1 cellular context compared by ENCODE assay signal in the genomic region with DNA sequence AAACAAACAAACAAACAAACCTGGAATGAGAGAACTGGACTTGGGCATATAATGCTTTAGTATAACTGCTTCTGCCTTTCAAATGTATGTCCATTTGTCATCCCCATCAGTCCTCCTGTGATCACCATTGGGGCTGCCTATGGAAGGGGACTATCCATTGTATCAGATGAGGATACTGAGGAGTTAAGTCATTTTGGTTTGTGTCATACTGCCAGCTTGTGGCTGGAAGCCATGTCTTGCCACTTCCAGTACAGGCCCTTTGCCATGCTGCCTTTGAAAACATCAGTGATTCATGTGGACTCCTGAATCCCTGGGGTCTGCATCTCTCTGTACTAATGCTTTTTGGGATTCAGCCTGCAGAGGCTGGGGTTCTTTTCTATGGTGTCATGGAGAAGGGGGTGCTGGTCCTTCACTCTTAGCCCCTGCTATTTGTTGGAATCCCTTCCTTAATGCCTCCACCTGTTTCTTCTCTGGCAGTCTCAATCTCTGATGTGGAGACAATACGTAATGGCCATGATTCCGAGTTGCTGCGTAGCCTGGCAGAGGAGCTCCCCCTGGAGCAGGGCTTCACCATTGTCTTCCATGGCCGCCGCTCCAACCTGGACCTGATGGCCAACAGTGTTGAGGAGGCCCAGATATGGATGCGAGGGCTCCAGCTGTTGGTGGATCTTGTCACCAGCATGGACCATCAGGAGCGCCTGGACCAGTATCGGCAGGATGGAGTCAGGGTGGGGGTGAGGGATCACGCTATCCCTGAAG.
TF ChIP-seq lines count a peak whose summit lies in the region.

No MANE protein-coding gene starts in this region.

TF ChIP-seq in GM23338, 12 proteins besides CTCF, POLR2A, EP300 and RAD21 (continued from another document):
- TF ChIP-seq, protein P1, sequence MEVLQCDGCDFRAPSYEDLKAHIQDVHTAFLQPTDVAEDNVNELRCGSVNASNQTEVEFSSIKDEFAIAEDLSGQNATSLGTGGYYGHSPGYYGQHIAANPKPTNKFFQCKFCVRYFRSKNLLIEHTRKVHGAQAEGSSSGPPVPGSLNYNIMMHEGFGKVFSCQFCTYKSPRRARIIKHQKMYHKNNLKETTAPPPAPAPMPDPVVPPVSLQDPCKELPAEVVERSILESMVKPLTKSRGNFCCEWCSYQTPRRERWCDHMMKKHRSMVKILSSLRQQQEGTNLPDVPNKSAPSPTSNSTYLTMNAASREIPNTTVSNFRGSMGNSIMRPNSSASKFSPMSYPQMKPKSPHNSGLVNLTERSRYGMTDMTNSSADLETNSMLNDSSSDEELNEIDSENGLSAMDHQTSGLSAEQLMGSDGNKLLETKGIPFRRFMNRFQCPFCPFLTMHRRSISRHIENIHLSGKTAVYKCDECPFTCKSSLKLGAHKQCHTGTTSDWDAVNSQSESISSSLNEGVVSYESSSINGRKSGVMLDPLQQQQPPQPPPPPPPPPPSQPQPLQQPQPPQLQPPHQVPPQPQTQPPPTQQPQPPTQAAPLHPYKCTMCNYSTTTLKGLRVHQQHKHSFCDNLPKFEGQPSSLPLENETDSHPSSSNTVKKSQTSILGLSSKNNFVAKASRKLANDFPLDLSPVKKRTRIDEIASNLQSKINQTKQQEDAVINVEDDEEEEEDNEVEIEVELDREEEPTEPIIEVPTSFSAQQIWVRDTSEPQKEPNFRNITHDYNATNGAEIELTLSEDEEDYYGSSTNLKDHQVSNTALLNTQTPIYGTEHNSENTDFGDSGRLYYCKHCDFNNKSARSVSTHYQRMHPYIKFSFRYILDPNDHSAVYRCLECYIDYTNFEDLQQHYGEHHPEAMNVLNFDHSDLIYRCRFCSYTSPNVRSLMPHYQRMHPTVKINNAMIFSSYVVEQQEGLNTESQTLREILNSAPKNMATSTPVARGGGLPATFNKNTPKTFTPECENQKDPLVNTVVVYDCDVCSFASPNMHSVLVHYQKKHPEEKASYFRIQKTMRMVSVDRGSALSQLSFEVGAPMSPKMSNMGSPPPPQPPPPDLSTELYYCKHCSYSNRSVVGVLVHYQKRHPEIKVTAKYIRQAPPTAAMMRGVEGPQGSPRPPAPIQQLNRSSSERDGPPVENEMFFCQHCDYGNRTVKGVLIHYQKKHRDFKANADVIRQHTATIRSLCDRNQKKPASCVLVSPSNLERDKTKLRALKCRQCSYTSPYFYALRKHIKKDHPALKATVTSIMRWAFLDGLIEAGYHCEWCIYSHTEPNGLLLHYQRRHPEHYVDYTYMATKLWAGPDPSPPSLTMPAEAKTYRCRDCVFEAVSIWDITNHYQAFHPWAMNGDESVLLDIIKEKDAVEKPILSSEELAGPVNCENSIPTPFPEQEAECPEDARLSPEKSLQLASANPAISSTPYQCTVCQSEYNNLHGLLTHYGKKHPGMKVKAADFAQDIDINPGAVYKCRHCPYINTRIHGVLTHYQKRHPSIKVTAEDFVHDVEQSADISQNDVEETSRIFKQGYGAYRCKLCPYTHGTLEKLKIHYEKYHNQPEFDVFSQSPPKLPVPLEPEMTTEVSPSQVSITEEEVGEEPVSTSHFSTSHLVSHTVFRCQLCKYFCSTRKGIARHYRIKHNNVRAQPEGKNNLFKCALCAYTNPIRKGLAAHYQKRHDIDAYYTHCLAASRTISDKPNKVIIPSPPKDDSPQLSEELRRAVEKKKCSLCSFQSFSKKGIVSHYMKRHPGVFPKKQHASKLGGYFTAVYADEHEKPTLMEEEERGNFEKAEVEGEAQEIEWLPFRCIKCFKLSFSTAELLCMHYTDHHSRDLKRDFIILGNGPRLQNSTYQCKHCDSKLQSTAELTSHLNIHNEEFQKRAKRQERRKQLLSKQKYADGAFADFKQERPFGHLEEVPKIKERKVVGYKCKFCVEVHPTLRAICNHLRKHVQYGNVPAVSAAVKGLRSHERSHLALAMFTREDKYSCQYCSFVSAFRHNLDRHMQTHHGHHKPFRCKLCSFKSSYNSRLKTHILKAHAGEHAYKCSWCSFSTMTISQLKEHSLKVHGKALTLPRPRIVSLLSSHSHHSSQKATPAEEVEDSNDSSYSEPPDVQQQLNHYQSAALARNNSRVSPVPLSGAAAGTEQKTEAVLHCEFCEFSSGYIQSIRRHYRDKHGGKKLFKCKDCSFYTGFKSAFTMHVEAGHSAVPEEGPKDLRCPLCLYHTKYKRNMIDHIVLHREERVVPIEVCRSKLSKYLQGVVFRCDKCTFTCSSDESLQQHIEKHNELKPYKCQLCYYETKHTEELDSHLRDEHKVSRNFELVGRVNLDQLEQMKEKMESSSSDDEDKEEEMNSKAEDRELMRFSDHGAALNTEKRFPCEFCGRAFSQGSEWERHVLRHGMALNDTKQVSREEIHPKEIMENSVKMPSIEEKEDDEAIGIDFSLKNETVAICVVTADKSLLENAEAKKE (CRISPR knock-in tag; IDR thresholded peaks at IDR 0.05): no peak
- TF ChIP-seq CREB1 (CRISPR knock-in tag; IDR thresholded peaks at IDR 0.05; ENCODE audit: low read depth): no peak
- no peak for TF ChIP-seq NANOG (IDR thresholded peaks at IDR 0.05; ENCODE audit: borderline replicate concordance)
- TF ChIP-seq ZNF331 (CRISPR knock-in tag; IDR thresholded peaks at IDR 0.05; ENCODE audit: low read depth): no peak
- TF ChIP-seq EZH2 (IDR thresholded peaks at IDR 0.05; ENCODE audit: low read depth, unreplicated experiment): no peak
- TF ChIP-seq, protein P2, sequence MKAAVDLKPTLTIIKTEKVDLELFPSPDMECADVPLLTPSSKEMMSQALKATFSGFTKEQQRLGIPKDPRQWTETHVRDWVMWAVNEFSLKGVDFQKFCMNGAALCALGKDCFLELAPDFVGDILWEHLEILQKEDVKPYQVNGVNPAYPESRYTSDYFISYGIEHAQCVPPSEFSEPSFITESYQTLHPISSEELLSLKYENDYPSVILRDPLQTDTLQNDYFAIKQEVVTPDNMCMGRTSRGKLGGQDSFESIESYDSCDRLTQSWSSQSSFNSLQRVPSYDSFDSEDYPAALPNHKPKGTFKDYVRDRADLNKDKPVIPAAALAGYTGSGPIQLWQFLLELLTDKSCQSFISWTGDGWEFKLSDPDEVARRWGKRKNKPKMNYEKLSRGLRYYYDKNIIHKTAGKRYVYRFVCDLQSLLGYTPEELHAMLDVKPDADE (IDR thresholded peaks at IDR 0.05): no peak
- TF ChIP-seq EZH2phosphoT487 (IDR thresholded peaks at IDR 0.05; ENCODE audit: unreplicated experiment): no peak
